9 cellular contexts compared by ENCODE assay signal in genomic region chr1:169363046-169363756, GRCh38. TPM values are rescaled to one million over a fixed set of nuclear protein-coding genes. Genes with fewer than 3 reads are reported as not detected.
A peak's percentile ranks its signal among the peaks of the same experiment; 100 is the strongest.
DNase-seq lines count a peak whose midpoint lies in the region; ATAC-seq and TF ChIP-seq lines count a peak whose summit lies in the region.
"Had no signal": no experiment of that assay in that cellular context is flagged by ENCODE, and none has a peak within 500 bp of the region (broad histone marks: within the 10 kb centered on the region; RNA-seq: fewer than 3 reads in every experiment).

No MANE protein-coding gene starts in this region.

- intact Hi-C loops in CD8-positive, alpha-beta T cell (cut with DNase I, micrococcal nuclease): loop anchor here in 1 of 2 experiments (10.0 kb wide), 1 partner anchor 712 kb away; the partner anchor contains the start of gene KIFAP3
- intact Hi-C loops in PC-3 (cut with micrococcal nuclease): loop anchor here (1.0 kb wide), 1 partner anchor 304 kb away; no protein-coding TSS in a partner anchor
- intact Hi-C loops in aorta (cut with DNase I): no loop called here
- intact Hi-C loops in psoas muscle (cut with DNase I): loop anchor here in 1 of 2 donors (10.0 kb wide), 1 partner anchor 122 kb away; the partner anchor contains the start of gene SLC19A2

- no peaks in the 10 kb centered on the region for H3K9me3 ChIP-seq in CD8-positive, alpha-beta T cell (ENCODE audit: low read length)
- H3K9me3 ChIP-seq in PC-3 (ENCODE audit: low read length): peaks cover 4% of the 10 kb centered on the region
- H3K9me3 ChIP-seq in aorta (ENCODE audit: control insufficient read depth, low read length): no peaks in the 10 kb centered on the region
- no peaks in the 10 kb centered on the region for H3K9me3 ChIP-seq in psoas muscle
- H3K9me3 ChIP-seq: ascending aorta had no signal

- H3K79me2 ChIP-seq in PC-3 (ENCODE audit: low read length): peaks cover 47% of the 10 kb centered on the region

- no peak overlapping the region for H3K4me3 ChIP-seq in CD8-positive, alpha-beta T cell (ENCODE audit: low read depth, low read length)
- H3K4me3 ChIP-seq in PC-3 (ENCODE audit: low read length) (peak overlapping the region; percentile 4; the same call in 1 of the 2 replicates), aorta (ENCODE audit: low read length in 2 of 2) (no peak overlapping the region), psoas muscle (no peak overlapping the region)
- H3K4me3 ChIP-seq: ascending aorta had no signal

- POLR2A ChIA-PET in CD8-positive, alpha-beta T cell (lab: Charles Lee): no interaction called here
- POLR2A ChIA-PET in PC-3 (lab: Charles Lee; ENCODE audit: unreplicated experiment): interaction anchor here (0.6 kb wide), 1 partner anchor 905 kb away, joined by 3 read pairs; no protein-coding TSS in a partner anchor

- no peak overlapping the region for H3K27ac ChIP-seq in CD8-positive, alpha-beta T cell (ENCODE audit: low read depth, low read length)
- H3K27ac ChIP-seq in PC-3 (ENCODE audit: low read length) (peak overlapping the region; percentile 84), epithelial cell of prostate (peak overlapping the region; percentile 94), aorta (ENCODE audit: low read depth in 1 of 2, low read length in 2 of 2) (no peak overlapping the region), psoas muscle (no peak overlapping the region)
- H3K27ac ChIP-seq: ascending aorta had no signal

- WGBS in aorta, 2 donors: 76 to 81% methylated on average over 5 of the region's 5 CpGs
- 91 to 95% (median 93%) methylated on average over 5 of the region's 5 CpGs for WGBS in psoas muscle, 3 donors

- ATAC-seq in CD8-positive, alpha-beta T cell: peak; percentile 4
- peak; percentile 31 for ATAC-seq in GM21381 (IDR thresholded peaks at IDR 0.05; ENCODE audit: unreplicated experiment)
- peak; percentile 34 for ATAC-seq in PC-3
- no peak for ATAC-seq in aorta (ENCODE audit: low FRiP score)
- ATAC-seq in esophagus mucosa: no peak
- no peak for ATAC-seq in psoas muscle

- H4K20me1 ChIP-seq in PC-3 (ENCODE audit: low read length): no peaks in the 10 kb centered on the region

- peak overlapping the region; percentile 64 for H3K4me2 ChIP-seq in PC-3 (ENCODE audit: low read length)

- peaks cover 29% of the 10 kb centered on the region for H3K4me1 Mint-ChIP-seq in CD8-positive, alpha-beta T cell (ENCODE audit: low read depth)

- peaks cover 19% of the 10 kb centered on the region for H3F3A ChIP-seq in PC-3 (ENCODE audit: low read length, unreplicated experiment)

- no peak overlapping the region for H3K4me3 Mint-ChIP-seq in CD8-positive, alpha-beta T cell

- H3K36me3 ChIP-seq in CD8-positive, alpha-beta T cell (ENCODE audit: insufficient read depth, low read length): no peaks in the 10 kb centered on the region
- H3K36me3 ChIP-seq in PC-3 (ENCODE audit: low read depth, low read length) (peaks cover 3% of the 10 kb centered on the region; the same call in 1 of the 2 replicates), aorta (ENCODE audit: control insufficient read depth in 1 of 2, insufficient read depth in 2 of 2, low read length in 1 of 2) (no peaks in the 10 kb centered on the region), psoas muscle (ENCODE audit: insufficient read depth in 1 of 2, low read depth in 1 of 2) (no peaks in the 10 kb centered on the region)
- H3K36me3 ChIP-seq: ascending aorta had no signal

- CTCF ChIA-PET in CD8-positive, alpha-beta T cell (lab: Charles Lee): interaction anchor here (0.9 to 1.1 kb wide), 2 partner anchors 760 to 1020 kb away, joined by 3 to 4 read pairs; no protein-coding TSS in a partner anchor
- CTCF ChIA-PET in PC-3 (lab: Charles Lee): no interaction called here

- peaks cover 14% of the 10 kb centered on the region for H3K4me1 ChIP-seq in CD8-positive, alpha-beta T cell (ENCODE audit: insufficient read depth, low read length)
- H3K4me1 ChIP-seq in PC-3 (ENCODE audit: insufficient read depth, low read length) (peaks cover 50% of the 10 kb centered on the region), aorta (ENCODE audit: control insufficient read depth in 1 of 2, insufficient read depth in 2 of 2, low read length in 2 of 2) (peaks cover 0 to 7% of the 10 kb centered on the region in 2 donors), psoas muscle (peaks cover 7% of the 10 kb centered on the region)
- H3K4me1 ChIP-seq: ascending aorta had no signal

- H3K27me3 Mint-ChIP-seq in CD8-positive, alpha-beta T cell (ENCODE audit: low read depth): no peaks in the 10 kb centered on the region

- H2AFZ ChIP-seq in PC-3 (ENCODE audit: low read length): peak overlapping the region; percentile 3; the same call in 1 of the 2 replicates

- H3K27ac Mint-ChIP-seq in CD8-positive, alpha-beta T cell: peak overlapping the region; percentile 3

- TF ChIP-seq CTCF in CD8-positive, alpha-beta T cell (IDR thresholded peaks at IDR 0.05): no peak
- TF ChIP-seq CTCF in PC-3 (conservative IDR thresholded peaks at IDR 0.05; ENCODE audit: low read depth, low read length) (no peak), psoas muscle (IDR thresholded peaks at IDR 0.05) (no peak)

- no peaks in the 10 kb centered on the region for H3K27me3 ChIP-seq in CD8-positive, alpha-beta T cell (ENCODE audit: insufficient read depth, low read length)
- no peaks in the 10 kb centered on the region for H3K27me3 ChIP-seq in PC-3 (ENCODE audit: low read length)
- no peaks in the 10 kb centered on the region for H3K27me3 ChIP-seq in aorta (ENCODE audit: control insufficient read depth in 1 of 2, insufficient read depth in 2 of 2, low read length in 1 of 2)
- no peaks in the 10 kb centered on the region for H3K27me3 ChIP-seq in psoas muscle (ENCODE audit: insufficient read depth in 3 of 3, low read length in 2 of 3)
- H3K27me3 ChIP-seq: ascending aorta had no signal

- no peaks in the 10 kb centered on the region for H3K9me3 Mint-ChIP-seq in CD8-positive, alpha-beta T cell

- peak in 1 of 7 experiments; percentile 31 for DNase-seq in CD8-positive, alpha-beta T cell
- peak; percentile 96 for DNase-seq in PC-3
- peak; percentile 51 for DNase-seq in epithelial cell of prostate (ENCODE audit: low read depth, low spot score)
- no peak for DNase-seq in OCI-M2 (lab: John Stamatoyannopoulos, UW; ENCODE audit: unreplicated experiment)
- DNase-seq in aorta: no peak
- DNase-seq in psoas muscle: no peak

- no TSS peak for BruUV-seq in PC-3 (replicated peaks; lab: Mats Ljungman, UMichigan)

- H3K36me3 Mint-ChIP-seq in CD8-positive, alpha-beta T cell: peaks cover 9% of the 10 kb centered on the region

- peak overlapping the region; percentile 31 for H3K9ac ChIP-seq in PC-3 (ENCODE audit: low read length)

- H3K9me2 ChIP-seq in PC-3 (replicated peaks; ENCODE audit: low read length): no peaks in the 10 kb centered on the region

RNA-seq across cellular contexts. Expression of gene NME7, which starts 4.4 kb away (rescaled TPM):
- total RNA-seq in CD8-positive, alpha-beta T cell: 1 to 10 TPM; 5.3 to 7.7 TPM
- total RNA-seq in PC-3 (2014; rRNA removed): 18.6 and 18.9 TPM in 2 replicates
- 10 to 100 TPM; 13.3 to 23.5 TPM for total RNA-seq in aorta
- polyA plus RNA-seq in aorta: 10 to 100 TPM; 14.7 to 20.7 TPM
- 13.5 TPM for total RNA-seq in esophagus mucosa
- total RNA-seq in psoas muscle: 1 to 10 TPM; 3.9 to 6.4 (median 4.4) TPM
- polyA plus RNA-seq in psoas muscle: 10 to 100 TPM in 1 of 3 donors, 1 to 10 TPM in 2; 4.8 to 14.1 (median 7.9) TPM

RNA-seq across cellular contexts. Expression of gene BLZF1, which starts 4.8 kb away (rescaled TPM):
- 10 to 100 TPM; 11.1 to 13.6 TPM for total RNA-seq in CD8-positive, alpha-beta T cell
- total RNA-seq in PC-3 (2014; rRNA removed) (30.6 and 37.4 TPM in 2 replicates), aorta (10 to 100 TPM; 26.7 to 27.3 TPM), esophagus mucosa (28.9 TPM), psoas muscle (10 to 100 TPM; 12.7 to 14.9 (median 13.7) TPM)
- polyA plus RNA-seq in aorta (10 to 100 TPM; 14.9 to 26.5 TPM), psoas muscle (10 to 100 TPM; 10.0 to 23.9 (median 18.4) TPM)

Comparison
In these comparisons a context has a peak if more than half of its experiments do, and no peak if none do; other contexts are left out.
1. ATAC-seq: peak in CD8-positive, alpha-beta T cell (single experiment), GM21381 (single experiment) and PC-3 (single experiment); none in aorta (single experiment), esophagus mucosa (single experiment) and psoas muscle (0 of 4).
2. DNase-seq: peak in PC-3 (single experiment) and epithelial cell of prostate (single experiment); none in OCI-M2 (single experiment), aorta (0 of 2) and psoas muscle (0 of 2).
3. H3K27ac ChIP-seq: peak in PC-3 (single experiment) and epithelial cell of prostate (single experiment); none in CD8-positive, alpha-beta T cell (single experiment), aorta (0 of 2) and psoas muscle (single experiment).